24 cellular contexts compared by ENCODE assay signal in genomic region chr1:177448652-177449351, GRCh38.
DNase-seq lines count a peak whose midpoint lies in the region; ATAC-seq and TF ChIP-seq lines count a peak whose summit lies in the region.
"Had no signal": no experiment of that assay in that cellular context is flagged by ENCODE, and none has a peak within 500 bp of the region (broad histone marks: within the 10 kb centered on the region; RNA-seq: fewer than 3 reads in every experiment).

No MANE protein-coding gene starts in this region.

- intact Hi-C loops in left ventricle myocardium superior (cut with micrococcal nuclease) (no loop called here), Right ventricle myocardium inferior (cut with DNase I) (no loop called here), Caco-2 (cut with micrococcal nuclease; ENCODE audit: unreplicated experiment) (no loop called here)

- DNase-seq in left ventricle myocardium superior, result no peak
- DNase-seq in Right ventricle myocardium inferior (ENCODE audit: missing footprints), result no peak
- no peak for DNase-seq in foreskin keratinocyte
- DNase-seq in putamen (ENCODE audit: low spot score), result peak; percentile 82
- no peak for DNase-seq in dedifferentiated amniotic fluid mesenchymal stem cell (ENCODE audit: extremely low spot score)
- no peak for DNase-seq in activated T-cell treated with anti-CD3 and anti-CD28 coated beads for 4 hours
- no peak for DNase-seq in NCI-H1105 treated with DMSO at 0.1 percent for 48 hours (lab: John Stamatoyannopoulos, UW)
- no peak for DNase-seq in Caco-2
- DNase-seq: 8988T; activated CD8-positive, alpha-beta memory T cell treated with anti-CD3 and anti-CD28 coated beads, Interleukin-2, amount 50 U/mL, for 4 hours; activated naive CD8-positive, alpha-beta T cell treated with anti-CD3 and anti-CD28 coated beads for 36 hours; BE2C; colonic mucosa; DMS79 treated with DMSO at 0.1 percent for 48 hours; islet precursor cell; KBM-7; NCI-H1694; stimulated activated CD4-positive, alpha-beta T cell treated with anti-CD3 and anti-CD28 coated beads, Interleukin-15, amount 100 ng/mL, for 24 hours; T-helper 9 cell had no signal

- no peak for TF ChIP-seq CTCF in foreskin keratinocyte (conservative IDR thresholded peaks at IDR 0.05)
- no peak for TF ChIP-seq CTCF in Caco-2 (IDR thresholded peaks at IDR 0.05; ENCODE audit: insufficient read depth in 1 of 2, low read depth in 1 of 2, low read length in 1 of 2, severe bottlenecking in 1 of 2, unreplicated experiment in 1 of 2)

- H3K27me3 ChIP-seq in foreskin keratinocyte (no peaks in the 10 kb centered on the region), Caco-2 (replicated peaks; ENCODE audit: control insufficient read depth, insufficient read depth, low read length) (no peaks in the 10 kb centered on the region; the same call in 1 of the 2 replicates)
- H3K27me3 ChIP-seq: BE2C, colonic mucosa, right atrium auricular region had no signal

- H3K4me1 Mint-ChIP-seq in Caco-2 (ENCODE audit: low read depth, unreplicated experiment), result no peaks in the 10 kb centered on the region
- H3K4me1 Mint-ChIP-seq: activated naive CD8-positive, alpha-beta T cell treated with anti-CD3 and anti-CD28 coated beads for 36 hours had no signal

- H3K27ac Mint-ChIP-seq in Caco-2 (ENCODE audit: unreplicated experiment), result no peak overlapping the region
- H3K27ac Mint-ChIP-seq: activated naive CD8-positive, alpha-beta T cell treated with anti-CD3 and anti-CD28 coated beads for 36 hours; activated T-helper 2 cell treated with anti-CD3 and anti-CD28 coated beads, Interferon-gamma antibody, Interleukin-2, Interleukin-4, amounts not matched to agents 10 μg/mL and 5 μg/mL and 100 μg/mL, durations not matched to agents 14 hours and 24 hours and 36 hours; brain; WTC11 had no signal

- no TSS peak for BruUV-seq in Caco-2 (replicated peaks; lab: Mats Ljungman, UMichigan)

- no peaks in the 10 kb centered on the region for H3K9me3 Mint-ChIP-seq in Caco-2 (ENCODE audit: unreplicated experiment)
- H3K9me3 Mint-ChIP-seq: activated naive CD8-positive, alpha-beta T cell treated with anti-CD3 and anti-CD28 coated beads for 36 hours; WTC11 had no signal

- CTCF ChIA-PET in Caco-2 (lab: Charles Lee), result no interaction called here

- H3K4me3 Mint-ChIP-seq in Caco-2 (ENCODE audit: unreplicated experiment), result no peak overlapping the region
- H3K4me3 Mint-ChIP-seq: activated naive CD8-positive, alpha-beta T cell treated with anti-CD3 and anti-CD28 coated beads for 36 hours; brain; WTC11 had no signal

- H3K27me3 Mint-ChIP-seq in Caco-2 (ENCODE audit: insufficient read depth, unreplicated experiment), result peaks cover 11% of the 10 kb centered on the region
- H3K27me3 Mint-ChIP-seq: activated naive CD8-positive, alpha-beta T cell treated with anti-CD3 and anti-CD28 coated beads for 36 hours; brain had no signal

- ATAC-seq in left ventricle myocardium superior, result peak; percentile 29
- no peak for ATAC-seq in Right ventricle myocardium inferior
- peak; percentile 58 for ATAC-seq in foreskin keratinocyte
- ATAC-seq: GM12878, WTC11 had no signal

- H3K9me3 ChIP-seq in Caco-2, result no peaks in the 10 kb centered on the region
- H3K9me3 ChIP-seq: BE2C, colonic mucosa, right atrium auricular region had no signal

- peaks cover 6% of the 10 kb centered on the region for H3K4me1 ChIP-seq in foreskin keratinocyte
- no peaks in the 10 kb centered on the region for H3K4me1 ChIP-seq in Caco-2
- H3K4me1 ChIP-seq: BE2C, colonic mucosa, right atrium auricular region had no signal

- no peaks in the 10 kb centered on the region for H3K36me3 Mint-ChIP-seq in Caco-2 (ENCODE audit: insufficient read depth, unreplicated experiment)
- H3K36me3 Mint-ChIP-seq: activated naive CD8-positive, alpha-beta T cell treated with anti-CD3 and anti-CD28 coated beads for 36 hours; brain; WTC11 had no signal

- H3K27ac ChIP-seq in foreskin keratinocyte, result no peak overlapping the region
- H3K27ac ChIP-seq: colonic mucosa, right atrium auricular region had no signal

- POLR2A ChIA-PET in Caco-2 (lab: Charles Lee), result no interaction called here

- H3K4me3 ChIP-seq in Caco-2 (ENCODE audit: low read depth, low read length), result no peak overlapping the region
- H3K4me3 ChIP-seq: colonic mucosa, GM12878, right atrium auricular region had no signal

- no peaks in the 10 kb centered on the region for H3K36me3 ChIP-seq in Caco-2 (ENCODE audit: control insufficient read depth, insufficient read depth, low read length)
- H3K36me3 ChIP-seq: BE2C, colonic mucosa, right atrium auricular region had no signal
